28 cellular contexts compared by ENCODE assay signal in genomic region chr1:94650301-94650700, GRCh38.
"Had no signal": no experiment of that assay in that cellular context is flagged by ENCODE, and none has a peak within 500 bp of the region (broad histone marks: within the 10 kb centered on the region; RNA-seq: fewer than 3 reads in every experiment).

No MANE protein-coding gene starts in this region.

- H3K9me3 ChIP-seq: gastroesophageal sphincter, heart left ventricle, left lung, prostate gland, right atrium auricular region, suprapubic skin, transverse colon, upper lobe of right lung, uterus had no signal

- H3K79me2 ChIP-seq: hepatocyte had no signal

- H2AFZ ChIP-seq: hepatocyte had no signal

- H3K4me2 ChIP-seq: hepatocyte, smooth muscle cell had no signal

- ATAC-seq: esophagus mucosa; gastroesophageal sphincter; heart left ventricle; left cardiac atrium; left lung; naive thymus-derived CD4-positive, alpha-beta T cell; sciatic nerve; stimulated activated naive CD8-positive, alpha-beta T cell treated with anti-CD3 and anti-CD28 coated beads, Interleukin-15, amount 100 ng/mL, for 72 hours; upper lobe of right lung had no signal

- H3K4me3 ChIP-seq: dorsolateral prefrontal cortex, gastroesophageal sphincter, heart left ventricle, hepatocyte, left lung, prostate gland, right atrium auricular region, smooth muscle cell, suprapubic skin, transverse colon, upper lobe of right lung, uterus had no signal

- H3K9me3 Mint-ChIP-seq: nephron progenitor cell; stimulated activated naive CD8-positive, alpha-beta T cell treated with anti-CD3 and anti-CD28 coated beads, Interleukin-15, amount 100 ng/mL, for 72 hours had no signal

- H3K27ac Mint-ChIP-seq: naive thymus-derived CD4-positive, alpha-beta T cell; nephron progenitor cell; stimulated activated naive CD8-positive, alpha-beta T cell treated with anti-CD3 and anti-CD28 coated beads, Interleukin-15, amount 100 ng/mL, for 72 hours had no signal

- H3K4me1 ChIP-seq: uterus had no signal

- H3K36me3 Mint-ChIP-seq: naive thymus-derived CD4-positive, alpha-beta T cell had no signal

- DNase-seq: dorsolateral prefrontal cortex; effector CD4-positive, alpha-beta T cell; foreskin fibroblast; heart left ventricle; left cardiac atrium; left lung; mesendoderm; midbrain; naive thymus-derived CD4-positive, alpha-beta T cell; nephron progenitor cell; nucleus accumbens; stimulated activated CD4-positive, alpha-beta T cell treated with anti-CD3 and anti-CD28 coated beads, Interleukin-12 subunit alpha, Interleukin-12 subunit beta, amount 100 ng/mL, for 4 hours; stimulated activated CD4-positive, alpha-beta T cell treated with anti-CD3 and anti-CD28 coated beads, Interleukin-1b, Interleukin-23, amount 100 ng/mL, for 48 hours; stimulated activated CD4-positive, alpha-beta T cell treated with anti-CD3 and anti-CD28 coated beads, Interleukin-4, amount 100 ng/mL, for 1 hour; stimulated activated CD8-positive, alpha-beta memory T cell treated with anti-CD3 and anti-CD28 coated beads, Interleukin-4, amount 100 ng/mL, for 48 hours; stimulated activated naive CD4-positive, alpha-beta T cell; stimulated activated naive CD8-positive, alpha-beta T cell treated with anti-CD3 and anti-CD28 coated beads, Interleukin-15, amount 100 ng/mL, for 72 hours; transverse colon; upper lobe of right lung; uterus had no signal

- H3K27me3 ChIP-seq: gastroesophageal sphincter, heart left ventricle, hepatocyte, left lung, right atrium auricular region, suprapubic skin, transverse colon, upper lobe of right lung, uterus had no signal

- H3K4me1 Mint-ChIP-seq: stimulated activated naive CD8-positive, alpha-beta T cell treated with anti-CD3 and anti-CD28 coated beads, Interleukin-15, amount 100 ng/mL, for 72 hours had no signal

- H3K27ac ChIP-seq: dorsolateral prefrontal cortex, gastroesophageal sphincter, heart left ventricle, hepatocyte, left lung, prostate gland, suprapubic skin, transverse colon, upper lobe of right lung, uterus had no signal

- H3K36me3 ChIP-seq: gastroesophageal sphincter, heart left ventricle, left lung, prostate gland, right atrium auricular region, suprapubic skin, transverse colon, upper lobe of right lung, uterus had no signal

- H3K4me3 Mint-ChIP-seq: naive thymus-derived CD4-positive, alpha-beta T cell; nephron progenitor cell; stimulated activated naive CD8-positive, alpha-beta T cell treated with anti-CD3 and anti-CD28 coated beads, Interleukin-15, amount 100 ng/mL, for 72 hours had no signal
